ENCODE assay signal across 1 cellular context in genomic region chr12:69258655-69259054, GRCh38.
TF ChIP-seq lines count a peak whose summit lies in the region.

No MANE protein-coding gene starts in this region.

TF ChIP-seq in GM12878, 131 proteins besides CTCF, POLR2A, EP300 and RAD21 (continued from another document):
- TF ChIP-seq RUNX3 (IDR thresholded peaks at IDR 0.05; ENCODE audit: low read length) (no peak), PKNOX1 (IDR thresholded peaks at IDR 0.05) (no peak), PRDM15 (CRISPR knock-in tag; IDR thresholded peaks at IDR 0.05) (no peak)
